ENCODE assay signal across 1 cellular context in genomic region chr15:48890375-48890972, GRCh38.
TF ChIP-seq lines count a peak whose summit lies in the region.

No MANE protein-coding gene starts in this region.

TF ChIP-seq in SK-N-SH treated with all-trans-retinoic acid at 6 μM for 48 hours, 23 proteins besides CTCF, POLR2A, EP300 and RAD21 (continued from another document):
- TF ChIP-seq, protein P1, sequence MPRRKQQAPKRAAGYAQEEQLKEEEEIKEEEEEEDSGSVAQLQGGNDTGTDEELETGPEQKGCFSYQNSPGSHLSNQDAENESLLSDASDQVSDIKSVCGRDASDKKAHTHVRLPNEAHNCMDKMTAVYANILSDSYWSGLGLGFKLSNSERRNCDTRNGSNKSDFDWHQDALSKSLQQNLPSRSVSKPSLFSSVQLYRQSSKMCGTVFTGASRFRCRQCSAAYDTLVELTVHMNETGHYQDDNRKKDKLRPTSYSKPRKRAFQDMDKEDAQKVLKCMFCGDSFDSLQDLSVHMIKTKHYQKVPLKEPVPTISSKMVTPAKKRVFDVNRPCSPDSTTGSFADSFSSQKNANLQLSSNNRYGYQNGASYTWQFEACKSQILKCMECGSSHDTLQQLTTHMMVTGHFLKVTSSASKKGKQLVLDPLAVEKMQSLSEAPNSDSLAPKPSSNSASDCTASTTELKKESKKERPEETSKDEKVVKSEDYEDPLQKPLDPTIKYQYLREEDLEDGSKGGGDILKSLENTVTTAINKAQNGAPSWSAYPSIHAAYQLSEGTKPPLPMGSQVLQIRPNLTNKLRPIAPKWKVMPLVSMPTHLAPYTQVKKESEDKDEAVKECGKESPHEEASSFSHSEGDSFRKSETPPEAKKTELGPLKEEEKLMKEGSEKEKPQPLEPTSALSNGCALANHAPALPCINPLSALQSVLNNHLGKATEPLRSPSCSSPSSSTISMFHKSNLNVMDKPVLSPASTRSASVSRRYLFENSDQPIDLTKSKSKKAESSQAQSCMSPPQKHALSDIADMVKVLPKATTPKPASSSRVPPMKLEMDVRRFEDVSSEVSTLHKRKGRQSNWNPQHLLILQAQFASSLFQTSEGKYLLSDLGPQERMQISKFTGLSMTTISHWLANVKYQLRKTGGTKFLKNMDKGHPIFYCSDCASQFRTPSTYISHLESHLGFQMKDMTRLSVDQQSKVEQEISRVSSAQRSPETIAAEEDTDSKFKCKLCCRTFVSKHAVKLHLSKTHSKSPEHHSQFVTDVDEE (CRISPR knock-in tag; IDR thresholded peaks at IDR 0.05), result no peak
- no peak for TF ChIP-seq ZC3H10 (CRISPR knock-in tag; IDR thresholded peaks at IDR 0.05)
TF ChIP-seq in SK-N-SH treated with all-trans-retinoic acid at 6 μM for 48 hours: peak in this region for 0.
